In genomic region chr7:123748171-123748733, GRCh38 we compare ENCODE assay signal across 8 cellular contexts. TPM values are rescaled to one million over a fixed set of nuclear protein-coding genes. Genes with fewer than 3 reads are reported as not detected.
DNase-seq lines count a peak whose midpoint lies in the region; ATAC-seq and TF ChIP-seq lines count a peak whose summit lies in the region.

No MANE protein-coding gene starts in this region.

- no peaks in the 10 kb centered on the region for H3K9me3 Mint-ChIP-seq in activated CD4-positive, alpha-beta memory T cell treated with anti-CD3 and anti-CD28 coated beads, Interleukin-2, amount 10 ng/mL, durations not matched to agents 7 days and 5 days

- DNase-seq in G401 (ENCODE audit: low spot score) (peak; percentile 38), epithelial cell of prostate (ENCODE audit: low read depth, low spot score) (no peak), NOMO-1 treated with dmso at 0.1 percent for 144 hours (lab: John Stamatoyannopoulos, UW; ENCODE audit: unreplicated experiment) (no peak)
- peak; percentile 35 for DNase-seq in activated CD4-positive, alpha-beta memory T cell treated with anti-CD3 and anti-CD28 coated beads, Interleukin-2, amount 10 ng/mL, durations not matched to agents 7 days and 5 days

- H3K27me3 ChIP-seq in mononuclear cell (ENCODE audit: insufficient read depth, low read length) = no peaks in the 10 kb centered on the region

- H3K4me1 Mint-ChIP-seq in activated CD4-positive, alpha-beta memory T cell treated with anti-CD3 and anti-CD28 coated beads, Interleukin-2, amount 10 ng/mL, durations not matched to agents 7 days and 5 days = peaks cover 42% of the 10 kb centered on the region

- H3K9me3 ChIP-seq in mononuclear cell (ENCODE audit: low read depth, low read length) = no peaks in the 10 kb centered on the region

- POLR2A ChIA-PET in activated CD4-positive, alpha-beta memory T cell treated with anti-CD3 and anti-CD28 coated beads, Interleukin-2, amount 10 ng/mL, durations not matched to agents 7 days and 5 days (lab: Charles Lee) = interaction anchor here (0.7 to 2.3 kb wide), 12 partner anchors 14 to 1181 kb away, joined by 3 to 10 read pairs (median 5); partner anchors contain the start of genes NDUFA5 and POT1

- CTCF ChIA-PET in activated CD4-positive, alpha-beta memory T cell treated with anti-CD3 and anti-CD28 coated beads, Interleukin-2, amount 10 ng/mL, durations not matched to agents 7 days and 5 days (lab: Charles Lee) = interaction anchor here (0.6 to 1.8 kb wide), 11 partner anchors 7 to 188 kb away, joined by 3 to 7 read pairs (median 4); no protein-coding TSS in a partner anchor

- H3K36me3 Mint-ChIP-seq in activated CD4-positive, alpha-beta memory T cell treated with anti-CD3 and anti-CD28 coated beads, Interleukin-2, amount 10 ng/mL, durations not matched to agents 7 days and 5 days (ENCODE audit: low read depth) = peaks cover 21% of the 10 kb centered on the region

- peak overlapping the region; percentile 100 for H3K4me3 Mint-ChIP-seq in activated CD4-positive, alpha-beta memory T cell treated with anti-CD3 and anti-CD28 coated beads, Interleukin-2, amount 10 ng/mL, durations not matched to agents 7 days and 5 days

- ATAC-seq in GM21717 (IDR thresholded peaks at IDR 0.05; ENCODE audit: unreplicated experiment) = peak; percentile 22

- TF ChIP-seq RAD21 in Ishikawa (IDR thresholded peaks at IDR 0.05; ENCODE audit: low read depth) = no peak

- TF ChIP-seq EP300 in Ishikawa (IDR thresholded peaks at IDR 0.05; ENCODE audit: borderline replicate concordance) = no peak

- no peaks in the 10 kb centered on the region for H3K27me3 Mint-ChIP-seq in activated CD4-positive, alpha-beta memory T cell treated with anti-CD3 and anti-CD28 coated beads, Interleukin-2, amount 10 ng/mL, durations not matched to agents 7 days and 5 days

- H3K4me1 ChIP-seq in mononuclear cell (ENCODE audit: insufficient read depth, low read length) = peaks cover 25% of the 10 kb centered on the region

- H3K27ac ChIP-seq in epithelial cell of prostate (peak overlapping the region; percentile 98), temporal lobe (ENCODE audit: low read depth, low read length) (peak overlapping the region; percentile 90)

- H3K27ac Mint-ChIP-seq in activated CD4-positive, alpha-beta memory T cell treated with anti-CD3 and anti-CD28 coated beads, Interleukin-2, amount 10 ng/mL, durations not matched to agents 7 days and 5 days = peak overlapping the region; percentile 90

- in situ Hi-C loops in G401 (cut with HindIII; ENCODE audit: low sequenced_read_pairs) = no loop called here

- H3K4me3 ChIP-seq in mononuclear cell (ENCODE audit: low read length) = peak overlapping the region; percentile 68

TF ChIP-seq in Ishikawa, 13 proteins besides CTCF, POLR2A, EP300 and RAD21:
- 0 out of 2 replicates have a peak, but pooled peaks have one; percentile 51 for TF ChIP-seq ZBTB7A (IDR thresholded peaks at IDR 0.05; ENCODE audit: low read depth)
- TF ChIP-seq EGR1 (IDR thresholded peaks at IDR 0.05) = no peak

RNA-seq across cellular contexts. Expression of gene WASL, which starts 0.6 kb away (rescaled TPM):
- total RNA-seq in G401 (2014; rRNA removed; shearing (Covaris generic)) = 3.5 and 6.7 TPM in 2 replicates
- 1 to 10 TPM; 7.1 to 7.3 TPM for total RNA-seq in activated CD4-positive, alpha-beta memory T cell treated with anti-CD3 and anti-CD28 coated beads, Interleukin-2, amount 10 ng/mL, durations not matched to agents 7 days and 5 days
- total RNA-seq in mononuclear cell (12.1 TPM), temporal lobe (25.3 TPM)

Comparison
In these comparisons a context has a peak if more than half of its experiments do, and no peak if none do; other contexts are left out.
1. DNase-seq: peak in G401 (single experiment) and activated CD4-positive, alpha-beta memory T cell treated with anti-CD3 and anti-CD28 coated beads, Interleukin-2, amount 10 ng/mL, durations not matched to agents 7 days and 5 days (single experiment); none in epithelial cell of prostate (single experiment) and NOMO-1 treated with dmso at 0.1 percent for 144 hours (single experiment).